ENCODE assay signal across 23 cellular contexts in the genomic region with DNA sequence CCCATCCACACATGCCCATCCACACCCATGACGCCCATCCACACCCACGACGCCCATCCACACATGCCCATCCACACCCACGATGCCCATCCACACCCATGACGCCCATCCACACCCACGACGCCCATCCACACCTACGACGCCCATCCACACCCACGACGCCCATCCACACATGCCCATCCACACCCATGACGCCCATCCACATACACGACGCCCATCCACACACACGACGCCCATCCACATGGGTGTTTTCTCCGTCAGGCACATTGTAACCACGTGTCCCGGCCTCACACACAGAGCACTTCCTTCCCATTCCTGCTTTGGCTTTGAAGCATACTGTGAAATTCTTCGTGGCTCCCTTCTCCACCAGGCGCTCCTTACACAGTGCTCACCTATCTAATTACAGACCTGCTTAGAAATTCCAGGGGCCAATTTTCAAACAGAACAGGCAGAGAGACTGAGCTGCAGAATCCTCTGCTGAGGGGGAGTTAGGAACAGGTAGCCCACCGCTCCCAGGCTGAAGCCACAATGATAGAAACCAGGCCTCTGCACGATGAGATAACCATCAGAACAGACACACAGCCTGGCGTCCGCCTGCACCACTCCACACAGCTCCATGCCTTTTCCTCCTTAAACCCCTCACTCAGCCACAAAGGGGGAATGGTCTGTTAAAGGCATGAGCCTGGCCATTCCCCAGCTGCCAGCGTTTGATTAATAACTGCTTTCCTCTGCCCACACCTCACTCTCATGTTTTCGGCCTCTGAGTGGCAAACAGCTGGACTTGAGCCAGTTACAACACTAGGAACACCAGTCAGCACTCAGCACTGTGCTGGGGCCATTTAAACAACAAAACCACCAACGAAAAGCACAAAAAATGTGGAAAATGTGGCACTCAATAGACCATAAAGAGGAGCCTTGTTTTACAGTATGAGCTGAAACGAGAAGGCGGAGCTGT.
DNase-seq lines count a peak whose midpoint lies in the region; ATAC-seq and TF ChIP-seq lines count a peak whose summit lies in the region.
"Had no signal": no experiment of that assay in that cellular context is flagged by ENCODE, and none has a peak within 500 bp of the region (broad histone marks: within the 10 kb centered on the region; RNA-seq: fewer than 3 reads in every experiment).

No MANE protein-coding gene starts in this region.

- H2AK5ac ChIP-seq in trophoblast cell (ENCODE audit: low read length), result no peak overlapping the region

- H3K23ac ChIP-seq in trophoblast cell (ENCODE audit: low read length), result no peak overlapping the region

- POLR2A ChIA-PET in HEK293 (lab: Yijun Ruan, JAX), result no interaction called here

- ATAC-seq in SK-N-SH treated with all-trans-retinoic acid at 6 μM for 48 hours (peak; percentile 34; the same call in 1 of the 3 replicates), HG02763 (IDR thresholded peaks at IDR 0.05; ENCODE audit: unreplicated experiment) (no peak), GM21515 (IDR thresholded peaks at IDR 0.05; ENCODE audit: unreplicated experiment) (no peak)
- ATAC-seq: activated naive CD4-positive, alpha-beta T cell treated with anti-CD3 and anti-CD28 coated beads, Interleukin-2, amount 50 U/mL, for 72 hours; Panc1; T-cell had no signal

- CTCF ChIA-PET in HEK293 (lab: Yijun Ruan, JAX), result no interaction called here

- no peak overlapping the region for H3K4me2 ChIP-seq in trophoblast cell (ENCODE audit: low read length)

- no peak overlapping the region for H3K4ac ChIP-seq in trophoblast cell (ENCODE audit: low read depth, low read length)

- H2AFZ ChIP-seq in trophoblast cell (ENCODE audit: insufficient read depth, low read length, poor library complexity), result no peak overlapping the region

- TF ChIP-seq CTCF in BE2C (IDR thresholded peaks at IDR 0.05; ENCODE audit: low read depth, low read length) (no peak), HEK293 (tag by site-specific recombination; IDR thresholded peaks at IDR 0.05) (no peak)

- no peak overlapping the region for H4K91ac ChIP-seq in trophoblast cell (ENCODE audit: low read depth, low read length)

- no peaks in the 10 kb centered on the region for H3K79me2 ChIP-seq in trophoblast cell (ENCODE audit: control insufficient read depth, insufficient read depth, low read length, poor library complexity)

- H3K4me3 ChIP-seq in BE2C (ENCODE audit: low read depth, low read length) (no peak overlapping the region), HEK293 (ENCODE audit: low read depth, low read length) (no peak overlapping the region), trophoblast cell (ENCODE audit: low read depth, low read length) (peak overlapping the region; percentile 57), HAP-1 (no peak overlapping the region)
- H3K4me3 ChIP-seq: esophagus squamous epithelium, prostate gland had no signal

- H2BK5ac ChIP-seq in trophoblast cell (ENCODE audit: low read depth, low read length, poor library complexity), result no peak overlapping the region

- H3K27ac ChIP-seq in HEK293 (ENCODE audit: extremely low read depth, low read depth, low read length), result no peak overlapping the region
- H3K27ac ChIP-seq in trophoblast cell (ENCODE audit: low read depth, low read length), result no peak overlapping the region
- H3K27ac ChIP-seq: esophagus squamous epithelium, neutrophil, prostate gland had no signal

- no peak overlapping the region for H4K8ac ChIP-seq in trophoblast cell (ENCODE audit: low read depth, low read length)

- no peak overlapping the region for H2BK120ac ChIP-seq in trophoblast cell (ENCODE audit: insufficient read depth, low read length, poor library complexity)

- H2BK12ac ChIP-seq in trophoblast cell (ENCODE audit: low read length), result no peak overlapping the region

- H3K36me3 ChIP-seq in BE2C, result no peaks in the 10 kb centered on the region
- no peaks in the 10 kb centered on the region for H3K36me3 ChIP-seq in HEK293 (ENCODE audit: control insufficient read depth in 2 of 2, insufficient read depth in 1 of 2, low read length in 2 of 2)
- no peaks in the 10 kb centered on the region for H3K36me3 ChIP-seq in trophoblast cell (ENCODE audit: control insufficient read depth in 1 of 2, insufficient read depth in 2 of 2, low read length in 2 of 2)
- no peaks in the 10 kb centered on the region for H3K36me3 ChIP-seq in HAP-1 (replicated peaks)
- H3K36me3 ChIP-seq: esophagus squamous epithelium, neutrophil, prostate gland had no signal

- H3K27me3 ChIP-seq in BE2C (no peaks in the 10 kb centered on the region), trophoblast cell (ENCODE audit: insufficient read depth, low read length) (no peaks in the 10 kb centered on the region), HAP-1 (ENCODE audit: low read depth) (no peaks in the 10 kb centered on the region)
- H3K27me3 ChIP-seq: esophagus squamous epithelium, neutrophil had no signal

- peaks cover 6% of the 10 kb centered on the region for H3K4me1 ChIP-seq in BE2C
- H3K4me1 ChIP-seq in HEK293 (ENCODE audit: control insufficient read depth, insufficient read depth, low read length), result no peaks in the 10 kb centered on the region
- no peaks in the 10 kb centered on the region for H3K4me1 ChIP-seq in trophoblast cell (ENCODE audit: control insufficient read depth in 1 of 2, insufficient read depth in 2 of 2, low read length in 2 of 2)
- H3K4me1 ChIP-seq in HAP-1, result no peaks in the 10 kb centered on the region
- H3K4me1 ChIP-seq: esophagus squamous epithelium, prostate gland had no signal

- DNase-seq in BE2C (peak; percentile 63), trophoblast cell (no peak), DMS53 (lab: John Stamatoyannopoulos, UW) (no peak), HAP-1 (ENCODE audit: low spot score in 2 of 2) (no peak)
- DNase-seq: ACHN; activated CD4-positive, alpha-beta T cell treated with anti-CD3 and anti-CD28 coated beads, Interleukin-2, amount 50 U/mL, for 48 hours; activated CD8-positive, alpha-beta memory T cell treated with anti-CD3 and anti-CD28 coated beads, Interleukin-2, amount 50 U/mL, for 48 hours; anterior cingulate cortex; central memory CD4-positive, alpha-beta T cell; esophagus squamous epithelium; NCI-H2107; NCI-H510A; SIG-M5; stimulated activated naive CD4-positive, alpha-beta T cell treated with Interleukin-2 at 50 U/mL for 16 hours; T-cell had no signal

- in situ Hi-C loops in HAP-1 (cut with MboI; ENCODE audit: low sequenced_read_pairs), result no loop called here

- WGBS in trophoblast cell (ENCODE audit: extremely low coverage, insufficient coverage, insufficient read length), result no CpG with 5 or more reads among the region's 30 CpGs

- H3K9ac ChIP-seq in trophoblast cell (ENCODE audit: low read length), result no peak overlapping the region

- H3K79me1 ChIP-seq in trophoblast cell (ENCODE audit: low read length), result no peaks in the 10 kb centered on the region

- H3K18ac ChIP-seq in trophoblast cell (ENCODE audit: low read length), result no peak overlapping the region

- no peaks in the 10 kb centered on the region for H3K9me3 ChIP-seq in BE2C
- H3K9me3 ChIP-seq in HEK293 (ENCODE audit: control insufficient read depth, insufficient read depth, low read depth, low read length), result no peaks in the 10 kb centered on the region
- H3K9me3 ChIP-seq in trophoblast cell (ENCODE audit: insufficient read depth, low read depth, low read length), result peaks cover 31% of the 10 kb centered on the region
- H3K9me3 ChIP-seq in HAP-1, result no peaks in the 10 kb centered on the region
- H3K9me3 ChIP-seq: esophagus squamous epithelium, neutrophil, prostate gland had no signal

- H3K14ac ChIP-seq in trophoblast cell (ENCODE audit: low read length), result no peak overlapping the region

- no peak overlapping the region for H4K12ac ChIP-seq in trophoblast cell (ENCODE audit: low read depth, low read length)

TF ChIP-seq in HEK293, 187 proteins besides CTCF, POLR2A, EP300 and RAD21:
- peak; percentile 70 for TF ChIP-seq KLF8 (tag by site-specific recombination; IDR thresholded peaks at IDR 0.05)
- peak; percentile 49; the same call in 1 of the 2 replicates for TF ChIP-seq ZBTB8A (tag by site-specific recombination; IDR thresholded peaks at IDR 0.05)
- no peak for TF ChIP-seq ZNF37A (tag by site-specific recombination; IDR thresholded peaks at IDR 0.05)

TF ChIP-seq in SK-N-SH treated with all-trans-retinoic acid at 6 μM for 48 hours, 23 proteins besides CTCF, POLR2A, EP300 and RAD21:
- TF ChIP-seq, protein P1, sequence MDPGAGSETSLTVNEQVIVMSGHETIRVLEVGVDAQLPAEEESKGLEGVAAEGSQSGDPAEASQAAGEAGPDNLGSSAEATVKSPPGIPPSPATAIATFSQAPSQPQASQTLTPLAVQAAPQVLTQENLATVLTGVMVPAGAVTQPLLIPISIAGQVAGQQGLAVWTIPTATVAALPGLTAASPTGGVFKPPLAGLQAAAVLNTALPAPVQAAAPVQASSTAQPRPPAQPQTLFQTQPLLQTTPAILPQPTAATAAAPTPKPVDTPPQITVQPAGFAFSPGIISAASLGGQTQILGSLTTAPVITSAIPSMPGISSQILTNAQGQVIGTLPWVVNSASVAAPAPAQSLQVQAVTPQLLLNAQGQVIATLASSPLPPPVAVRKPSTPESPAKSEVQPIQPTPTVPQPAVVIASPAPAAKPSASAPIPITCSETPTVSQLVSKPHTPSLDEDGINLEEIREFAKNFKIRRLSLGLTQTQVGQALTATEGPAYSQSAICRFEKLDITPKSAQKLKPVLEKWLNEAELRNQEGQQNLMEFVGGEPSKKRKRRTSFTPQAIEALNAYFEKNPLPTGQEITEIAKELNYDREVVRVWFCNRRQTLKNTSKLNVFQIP (CRISPR knock-in tag; IDR thresholded peaks at IDR 0.05; ENCODE audit: borderline replicate concordance, low read depth), result no peak
- TF ChIP-seq TCF4 (CRISPR knock-in tag; IDR thresholded peaks at IDR 0.05; ENCODE audit: borderline replicate concordance), result peak; percentile 77; the same call in 1 of the 2 replicates
- TF ChIP-seq ZNF565 (CRISPR knock-in tag; conservative IDR thresholded peaks at IDR 0.05; ENCODE audit: low read depth), result no peak
- TF ChIP-seq OSR1 (CRISPR knock-in tag; IDR thresholded peaks at IDR 0.05), result no peak
- TF ChIP-seq RARB (CRISPR knock-in tag; IDR thresholded peaks at IDR 0.05), result no peak
TF ChIP-seq in SK-N-SH treated with all-trans-retinoic acid at 6 μM for 48 hours: peak in this region for 1.
